ENCODE assay signal across 21 cellular contexts in the genomic region with DNA sequence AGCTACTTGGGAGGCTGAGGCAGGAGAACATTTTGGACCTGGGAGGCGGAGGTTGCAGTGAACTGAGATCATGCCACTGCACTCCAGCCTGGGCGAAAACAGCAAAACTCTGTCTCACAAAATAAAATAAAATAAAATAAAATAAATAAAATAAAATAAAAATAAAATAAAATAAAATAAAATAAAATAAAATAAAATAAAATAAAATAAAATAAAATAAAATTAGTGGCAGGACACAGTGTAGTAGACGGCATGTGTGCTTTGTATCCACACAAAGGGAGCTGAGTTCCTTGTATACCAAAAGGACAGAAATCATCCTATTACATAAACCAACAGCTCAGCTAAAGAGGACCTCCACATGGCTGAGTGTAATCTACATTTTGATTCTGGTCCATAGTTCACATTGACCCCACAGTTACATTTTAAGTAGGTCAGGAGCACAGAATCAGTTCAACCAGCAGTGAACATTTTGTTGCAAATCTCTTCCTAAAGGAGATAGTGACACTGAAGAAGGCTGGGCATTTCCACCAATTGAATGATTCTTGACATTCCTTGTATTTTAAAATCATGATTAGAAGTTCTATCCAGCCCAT.
A peak's percentile ranks its signal among the peaks of the same experiment; 100 is the strongest.
DNase-seq lines count a peak whose midpoint lies in the region; ATAC-seq, FAIRE-seq and TF ChIP-seq lines count a peak whose summit lies in the region.
"Had no signal": no experiment of that assay in that cellular context is flagged by ENCODE, and none has a peak within 500 bp of the region (broad histone marks: within the 10 kb centered on the region; RNA-seq: fewer than 3 reads in every experiment).

No MANE protein-coding gene starts in this region.

- H3K4me3 ChIP-seq in liver (ENCODE audit: low read depth in 1 of 3, low read length in 3 of 3) (no peak overlapping the region), HepG2 (replicated peaks in 1 of 3; ENCODE audit: insufficient read depth in 1 of 3, low read depth in 2 of 3, low read length in 3 of 3) (no peak overlapping the region), subcutaneous abdominal adipose tissue (ENCODE audit: low read depth in 1 of 5, low read length in 5 of 5) (no peak overlapping the region)
- H3K4me3 ChIP-seq: A549, GM12878, GM23248, HAP-1, K562 had no signal

- H3K27me3 ChIP-seq in liver (ENCODE audit: control insufficient read depth in 4 of 4, insufficient read depth in 4 of 4, low read length in 3 of 4) (no peaks in the 10 kb centered on the region), HepG2 (ENCODE audit: control insufficient read depth in 1 of 2, insufficient read depth in 2 of 2, low read length in 2 of 2) (no peaks in the 10 kb centered on the region), subcutaneous abdominal adipose tissue (ENCODE audit: control insufficient read depth in 5 of 5, insufficient read depth in 4 of 5, low read length in 5 of 5) (no peaks in the 10 kb centered on the region)

- no peak overlapping the region for H3K9ac ChIP-seq in liver (ENCODE audit: low read depth in 1 of 2, low read length in 2 of 2)
- no peak overlapping the region for H3K9ac ChIP-seq in HepG2 (ENCODE audit: insufficient read depth, low read depth, low read length)
- no peak overlapping the region for H3K9ac ChIP-seq in subcutaneous abdominal adipose tissue (ENCODE audit: low read length in 5 of 5)
- H3K9ac ChIP-seq: GM23248 had no signal

- no peaks in the 10 kb centered on the region for H3K79me2 ChIP-seq in HepG2 (ENCODE audit: insufficient read depth, low read length)

- no peak overlapping the region for H3K4me2 ChIP-seq in HepG2 (ENCODE audit: low read depth, low read length)
- H3K4me2 ChIP-seq: A549 had no signal

- in situ Hi-C loops in HepG2 (cut with HindIII; ENCODE audit: extremely low pct_ligation_motif_present, low pct_unique_long_range_greater_than_20kb): loop anchor here (5.0 to 25.0 kb wide), 3 partner anchors 150 to 1003 kb away; a partner anchor contains a TSS

- H4K20me1 ChIP-seq in HepG2 (ENCODE audit: insufficient read depth, low read length): no peaks in the 10 kb centered on the region

- ATAC-seq in HepG2 (no peak), left lobe of liver (peak; percentile 72), GM21360 (IDR thresholded peaks at IDR 0.05; ENCODE audit: unreplicated experiment) (no peak)
- ATAC-seq: A549, GM12878, K562 had no signal

- H3K36me3 Mint-ChIP-seq in osteocyte (ENCODE audit: unreplicated experiment): no peaks in the 10 kb centered on the region

- TF ChIP-seq CTCF in liver (IDR thresholded peaks at IDR 0.05; ENCODE audit: low read depth, low read length, missing input control) (no peak), HepG2 (CRISPR knock-in tag; IDR thresholded peaks at IDR 0.05) (no peak), osteocyte (IDR thresholded peaks at IDR 0.05) (no peak)

- TF ChIP-seq EP300 in HepG2 (IDR thresholded peaks at IDR 0.05; ENCODE audit: low read depth in 2 of 2, low read length in 2 of 2) (no peak), HepG2 (CRISPR knock-in tag; IDR thresholded peaks at IDR 0.05; ENCODE audit: borderline replicate concordance) (no peak)

- BruUV-seq in HepG2 (replicated peaks; lab: Mats Ljungman, UMichigan): no TSS peak

- DNase-seq in HepG2 (ENCODE audit: low spot score): no peak
- DNase-seq in left lobe of liver (ENCODE audit: low spot score): no peak
- DNase-seq in osteocyte (ENCODE audit: extremely low spot score, unreplicated experiment): no peak
- DNase-seq in activated CD4-positive, alpha-beta T cell treated with anti-CD3 and anti-CD28 coated beads, Interleukin-2, amount 50 U/mL, for 48 hours: no peak
- DNase-seq: AML-193; Caco-2; CD4-positive, alpha-beta T cell; DMS79; GF-D8; GM23248 had no signal

- H3K9me3 Mint-ChIP-seq in osteocyte (ENCODE audit: unreplicated experiment): no peaks in the 10 kb centered on the region
- H3K9me3 Mint-ChIP-seq: CD4-positive, alpha-beta T cell had no signal

- H3K27ac ChIP-seq in liver (ENCODE audit: low read depth in 1 of 2, low read length in 2 of 2) (peak overlapping the region in 1 of 2 donors; percentile 16), HepG2 (ENCODE audit: extremely low read length, insufficient read depth, low read length) (no peak overlapping the region), subcutaneous abdominal adipose tissue (ENCODE audit: low read depth, low read length) (peak overlapping the region; percentile 32)
- H3K27ac ChIP-seq: 22Rv1, A549, C4-2B, GM23248 had no signal

- FAIRE-seq in HepG2 (lab: Jason Lieb, UNC): no peak
- FAIRE-seq: A549, D721Med, GM12878, GM19239, K562 had no signal

- 79% methylated on average over 3 of the region's 3 CpGs for WGBS in liver
- 46% methylated on average over 3 of the region's 3 CpGs for WGBS in HepG2 (ENCODE audit: low lambda C conversion rate)

- no peaks in the 10 kb centered on the region for H3K27me3 Mint-ChIP-seq in osteocyte (ENCODE audit: unreplicated experiment)
- H3K27me3 Mint-ChIP-seq: CD4-positive, alpha-beta T cell had no signal

- no peak overlapping the region for H2AFZ ChIP-seq in HepG2 (ENCODE audit: low read length)
- H2AFZ ChIP-seq: GM23248 had no signal

- no peak for TF ChIP-seq POLR2A in HepG2 (IDR thresholded peaks at IDR 0.05; ENCODE audit: insufficient read depth in 1 of 2, low read depth in 2 of 2, low read length in 2 of 2)

- intact Hi-C loops in HepG2 (cut with micrococcal nuclease; ENCODE audit: unreplicated experiment): loop anchor here (5.0 kb wide), 2 partner anchors 205 to 1000 kb away; no protein-coding TSS in a partner anchor

- no peak overlapping the region for H3K4me3 Mint-ChIP-seq in osteocyte (ENCODE audit: unreplicated experiment)
- H3K4me3 Mint-ChIP-seq: CD4-positive, alpha-beta T cell had no signal

- no peak overlapping the region for H3K27ac Mint-ChIP-seq in osteocyte (ENCODE audit: unreplicated experiment)
- H3K27ac Mint-ChIP-seq: CD4-positive, alpha-beta T cell had no signal

- H3K4me1 Mint-ChIP-seq in osteocyte (ENCODE audit: unreplicated experiment): peaks cover 6% of the 10 kb centered on the region

- H3K9me3 ChIP-seq in liver (ENCODE audit: control insufficient read depth in 4 of 4, low read length in 3 of 4): no peaks in the 10 kb centered on the region
- H3K9me3 ChIP-seq in HepG2 (ENCODE audit: low read length): no peaks in the 10 kb centered on the region
- no peaks in the 10 kb centered on the region for H3K9me3 ChIP-seq in subcutaneous abdominal adipose tissue (ENCODE audit: control insufficient read depth in 5 of 5, low read length in 5 of 5)
- H3K9me3 ChIP-seq: A549, Caco-2, HAP-1 had no signal

- peaks cover 0 to 8% (median 3%) of the 10 kb centered on the region in 4 donors for H3K36me3 ChIP-seq in liver (ENCODE audit: control insufficient read depth in 4 of 4, insufficient read depth in 3 of 4, low read depth in 1 of 4, low read length in 3 of 4)
- no peaks in the 10 kb centered on the region for H3K36me3 ChIP-seq in HepG2 (replicated peaks in 1 of 2; ENCODE audit: control insufficient read depth in 1 of 2, insufficient read depth in 2 of 2, low read length in 2 of 2)
- peaks cover 3 to 10% (median 4%) of the 10 kb centered on the region in 5 donors for H3K36me3 ChIP-seq in subcutaneous abdominal adipose tissue (ENCODE audit: control insufficient read depth in 5 of 5, insufficient read depth in 5 of 5, low read length in 5 of 5)

- CTCF ChIA-PET in HepG2 (lab: Yijun Ruan, JAX; ENCODE audit: low intra/inter-chr PET ratio, low total read pairs): no interaction called here

- H3K4me1 ChIP-seq in liver (ENCODE audit: control insufficient read depth in 4 of 4, insufficient read depth in 4 of 4, low read length in 3 of 4): peaks cover 4 to 15% (median 10%) of the 10 kb centered on the region in 4 donors
- no peaks in the 10 kb centered on the region for H3K4me1 ChIP-seq in HepG2 (ENCODE audit: insufficient read depth, low read length)
- H3K4me1 ChIP-seq in subcutaneous abdominal adipose tissue (ENCODE audit: control insufficient read depth in 5 of 5, insufficient read depth in 5 of 5, low read length in 5 of 5): peaks cover 0 to 33% (median 28%) of the 10 kb centered on the region in 5 donors

- peak; percentile 22 to 57 for TF ChIP-seq RAD21 in liver (IDR thresholded peaks at IDR 0.05)
- TF ChIP-seq RAD21 in HepG2 (CRISPR knock-in tag; IDR thresholded peaks at IDR 0.05): no peak

- POLR2A ChIA-PET in HepG2 (lab: Yijun Ruan, JAX): no interaction called here

TF ChIP-seq in liver, 16 proteins besides CTCF, POLR2A, EP300 and RAD21 (continues in another document):
- TF ChIP-seq GABPA (IDR thresholded peaks at IDR 0.05 in 1 of 2, conservative IDR thresholded peaks at IDR 0.05 in 1 of 2) (no peak), NR2F2 (IDR thresholded peaks at IDR 0.05) (peak; percentile 20), YY1 (IDR thresholded peaks at IDR 0.05) (no peak), TAF1 (conservative IDR thresholded peaks at IDR 0.05) (no peak), JUND (IDR thresholded peaks at IDR 0.05) (peak in 1 of 2 donors; percentile 16)
- TF ChIP-seq, protein P1, sequence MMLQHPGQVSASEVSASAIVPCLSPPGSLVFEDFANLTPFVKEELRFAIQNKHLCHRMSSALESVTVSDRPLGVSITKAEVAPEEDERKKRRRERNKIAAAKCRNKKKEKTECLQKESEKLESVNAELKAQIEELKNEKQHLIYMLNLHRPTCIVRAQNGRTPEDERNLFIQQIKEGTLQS (IDR thresholded peaks at IDR 0.05): no peak

TF ChIP-seq in HepG2, 621 proteins besides CTCF, POLR2A, EP300 and RAD21:
- TF ChIP-seq, protein P2, sequence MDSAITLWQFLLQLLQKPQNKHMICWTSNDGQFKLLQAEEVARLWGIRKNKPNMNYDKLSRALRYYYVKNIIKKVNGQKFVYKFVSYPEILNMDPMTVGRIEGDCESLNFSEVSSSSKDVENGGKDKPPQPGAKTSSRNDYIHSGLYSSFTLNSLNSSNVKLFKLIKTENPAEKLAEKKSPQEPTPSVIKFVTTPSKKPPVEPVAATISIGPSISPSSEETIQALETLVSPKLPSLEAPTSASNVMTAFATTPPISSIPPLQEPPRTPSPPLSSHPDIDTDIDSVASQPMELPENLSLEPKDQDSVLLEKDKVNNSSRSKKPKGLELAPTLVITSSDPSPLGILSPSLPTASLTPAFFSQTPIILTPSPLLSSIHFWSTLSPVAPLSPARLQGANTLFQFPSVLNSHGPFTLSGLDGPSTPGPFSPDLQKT (CRISPR knock-in tag; IDR thresholded peaks at IDR 0.05; ENCODE audit: borderline replicate concordance): no peak
- TF ChIP-seq SP1 (IDR thresholded peaks at IDR 0.05): no peak
- TF ChIP-seq SP1 (CRISPR knock-in tag; IDR thresholded peaks at IDR 0.05): no peak
- TF ChIP-seq, protein P3, sequence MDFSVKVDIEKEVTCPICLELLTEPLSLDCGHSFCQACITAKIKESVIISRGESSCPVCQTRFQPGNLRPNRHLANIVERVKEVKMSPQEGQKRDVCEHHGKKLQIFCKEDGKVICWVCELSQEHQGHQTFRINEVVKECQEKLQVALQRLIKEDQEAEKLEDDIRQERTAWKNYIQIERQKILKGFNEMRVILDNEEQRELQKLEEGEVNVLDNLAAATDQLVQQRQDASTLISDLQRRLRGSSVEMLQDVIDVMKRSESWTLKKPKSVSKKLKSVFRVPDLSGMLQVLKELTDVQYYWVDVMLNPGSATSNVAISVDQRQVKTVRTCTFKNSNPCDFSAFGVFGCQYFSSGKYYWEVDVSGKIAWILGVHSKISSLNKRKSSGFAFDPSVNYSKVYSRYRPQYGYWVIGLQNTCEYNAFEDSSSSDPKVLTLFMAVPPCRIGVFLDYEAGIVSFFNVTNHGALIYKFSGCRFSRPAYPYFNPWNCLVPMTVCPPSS (IDR thresholded peaks at IDR 0.05): no peak
- no peak for TF ChIP-seq ZNF644 (CRISPR knock-in tag; IDR thresholded peaks at IDR 0.05; ENCODE audit: low read depth)
